In genomic region chr2:207710814-207711740, GRCh38 we compare ENCODE assay signal across 8 cellular contexts. TPM values are rescaled to one million over a fixed set of nuclear protein-coding genes. Genes with fewer than 3 reads are reported as not detected.
A peak's percentile ranks its signal among the peaks of the same experiment; 100 is the strongest.
DNase-seq lines count a peak whose midpoint lies in the region; ATAC-seq, FAIRE-seq and TF ChIP-seq lines count a peak whose summit lies in the region.

Gene CCNYL1 (plus strand): TSS chr2:207711640. CDS start chr2:207711897, 257 bp downstream.

- H3K27ac ChIP-seq in keratinocyte (ENCODE audit: control insufficient read depth, insufficient read depth, low read length), result peak within 1 kb of the TSS; percentile 68

- H3K9me1 ChIP-seq in keratinocyte (ENCODE audit: control insufficient read depth, extremely low read depth, insufficient read depth, low read length), result no peaks in the 10 kb centered on the region

- no peaks in the 10 kb centered on the region for H3K9me3 Mint-ChIP-seq in chondrocyte (ENCODE audit: low read depth)

- no peaks in the 10 kb centered on the region for H3K36me3 ChIP-seq in keratinocyte (ENCODE audit: control insufficient read depth in 2 of 2, extremely low read depth in 1 of 2, insufficient read depth in 2 of 2, low read length in 2 of 2)

- peak; percentile 98 for DNase-seq in AG09309 (ENCODE audit: low read depth)
- DNase-seq in NCI-H446 (lab: John Stamatoyannopoulos, UW), result peak; percentile 89 to 99
- peak; percentile 97 for DNase-seq in activated CD4-positive, CD25-positive, alpha-beta regulatory T cell treated with anti-CD3 and anti-CD28 coated beads, Interleukin-2, amount 50 U/mL, for 72 hours
- peak; percentile 100 for DNase-seq in chondrocyte (ENCODE audit: low spot score)
- peak; percentile 85 for DNase-seq in keratinocyte (ENCODE audit: low read depth, low spot score)
- DNase-seq in stimulated activated CD4-positive, alpha-beta T cell treated with anti-CD3 and anti-CD28 coated beads, Interleukin-15, amount 100 ng/mL, for 1 hour (ENCODE audit: low read depth in 1 of 2, low spot score in 1 of 2), result peak; percentile 93 to 96

- peak within 1 kb of the TSS; percentile 80 for H3K9ac ChIP-seq in keratinocyte (ENCODE audit: control insufficient read depth, extremely low read depth, insufficient read depth, low read length)

- peaks cover 28% of the 10 kb centered on the region for H3K4me1 Mint-ChIP-seq in chondrocyte (ENCODE audit: low read depth)

- H3K79me2 ChIP-seq in keratinocyte (ENCODE audit: control insufficient read depth, insufficient read depth, low read length), result peaks cover 32% of the 10 kb centered on the region

- peak within 1 kb of the TSS; percentile 96 for H3K27ac Mint-ChIP-seq in chondrocyte (ENCODE audit: unreplicated experiment)

- no peaks in the 10 kb centered on the region for H3K27me3 Mint-ChIP-seq in chondrocyte (ENCODE audit: low read depth)

- peak within 1 kb of the TSS; percentile 94 for H2AFZ ChIP-seq in keratinocyte (ENCODE audit: control insufficient read depth, low read length)

- peak within 1 kb of the TSS; percentile 98 for H3K4me3 Mint-ChIP-seq in chondrocyte (ENCODE audit: unreplicated experiment)

- FAIRE-seq in keratinocyte (lab: Jason Lieb, UNC), result peak; percentile 73

- H4K20me1 ChIP-seq in keratinocyte (ENCODE audit: control insufficient read depth, extremely low read depth, insufficient read depth, low read length), result no peaks in the 10 kb centered on the region

- dilution Hi-C loops in keratinocyte (cut with MboI; ENCODE audit: extremely low pct_ligation_motif_present, low sequenced_read_pairs), result no loop called here

- no peaks in the 10 kb centered on the region for H3K27me3 ChIP-seq in keratinocyte (ENCODE audit: control insufficient read depth, extremely low read depth, insufficient read depth, low read length)

- H3K4me2 ChIP-seq in keratinocyte (ENCODE audit: control insufficient read depth, extremely low read depth, insufficient read depth, low read depth, low read length), result peak within 1 kb of the TSS; percentile 97

- ATAC-seq in GM19025 (IDR thresholded peaks at IDR 0.05; ENCODE audit: low read depth, unreplicated experiment) (peak; percentile 96), HG03342 (IDR thresholded peaks at IDR 0.05; ENCODE audit: unreplicated experiment) (peak; percentile 98)

- TF ChIP-seq CTCF in AG09309 (IDR thresholded peaks at IDR 0.05; ENCODE audit: control insufficient read depth, insufficient read depth, low read depth, low read length, missing control alignments), result peak; percentile 7
- TF ChIP-seq CTCF in chondrocyte (IDR thresholded peaks at IDR 0.05), result no peak
- TF ChIP-seq CTCF in keratinocyte (optimal IDR thresholded peaks at IDR 0.05 in 1 of 3, IDR thresholded peaks at IDR 0.05 in 1 of 3, conservative IDR thresholded peaks at IDR 0.05 in 1 of 3; ENCODE audit: extremely low read depth in 1 of 3, insufficient read depth in 2 of 3, low read length in 3 of 3), result no peak

- peaks cover 33% of the 10 kb centered on the region for H3K4me1 ChIP-seq in keratinocyte (ENCODE audit: control insufficient read depth, extremely low read depth, insufficient read depth, low read length)

- H3K4me3 ChIP-seq in AG09309 (ENCODE audit: control insufficient read depth, low read depth, low read length) (peak within 1 kb of the TSS; percentile 87), keratinocyte (ENCODE audit: control insufficient read depth in 2 of 3, extremely low read depth in 1 of 3, insufficient read depth in 2 of 3, low read depth in 1 of 3, low read length in 3 of 3) (peak within 1 kb of the TSS; percentile 91 to 98 (median 92))

- no peaks in the 10 kb centered on the region for H3K36me3 Mint-ChIP-seq in chondrocyte (ENCODE audit: low read depth)

- H3K9me3 ChIP-seq in keratinocyte (ENCODE audit: control insufficient read depth, low read depth, low read length), result no peaks in the 10 kb centered on the region

RNA-seq across cellular contexts. Expression of gene CCNYL1, which starts in this region (rescaled TPM):
- total RNA-seq in chondrocyte, result 17.4 to 25.3 TPM (median 24.7 TPM) in 3 replicates
- 15.5 to 29.9 TPM (median 19.4 TPM) in 3 replicates for polyA plus RNA-seq in keratinocyte
- 4.8 TPM for polyA plus RNA-seq in keratinocyte (2011; ENCODE audit: low read depth)
- polyA plus RNA-seq in keratinocyte (2011; cell fraction: cytosol; rRNA removed), result 18.3 and 41.5 TPM in 2 replicates
- 18.6 and 20.0 TPM in 2 replicates for polyA plus RNA-seq in keratinocyte (2011; cell fraction: nucleus; rRNA removed)
- polyA plus RNA-seq in keratinocyte (2012; ENCODE audit: low replicate concordance), result 7.9 and 24.3 TPM in 2 replicates
- 4.0 to 27.5 TPM (median 15.9 TPM) in 3 replicates for polyA minus RNA-seq in keratinocyte
- 22.3 TPM for polyA minus RNA-seq in keratinocyte (2011; cell fraction: cytosol; rRNA and poly(A)+ RNA removed)
- 8.4 and 16.0 TPM in 2 replicates for polyA minus RNA-seq in keratinocyte (2011; cell fraction: nucleus; rRNA and poly(A)+ RNA removed)

Comparison
In these comparisons a context has a peak if more than half of its experiments do, and no peak if none do; other contexts are left out.
1. Peak in every context shown above with its lines: DNase-seq, ATAC-seq, H3K4me3 ChIP-seq and H3K27ac ChIP-seq.